Comparison of ENCODE assay signal across 20 cellular contexts in the genomic region with DNA sequence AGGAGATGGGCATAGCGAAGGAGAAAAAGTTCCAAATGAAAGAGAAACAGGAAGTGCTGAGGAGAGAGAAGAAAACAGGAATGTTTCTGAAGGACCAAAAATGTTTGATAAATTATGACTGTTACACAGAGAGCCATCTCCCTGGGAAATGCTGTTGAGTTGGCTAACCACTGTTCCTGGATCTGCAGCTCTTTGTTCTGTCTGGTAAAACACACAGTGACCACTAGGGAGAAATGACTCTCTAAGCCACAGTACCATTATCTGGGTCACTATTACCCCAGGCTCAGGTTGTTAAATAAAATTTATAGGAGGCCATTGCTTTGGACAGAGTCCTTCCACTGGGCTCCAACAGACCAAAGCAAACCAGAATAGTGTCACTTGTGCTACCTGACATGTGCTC.
DNase-seq lines count a peak whose midpoint lies in the region; ATAC-seq, FAIRE-seq and TF ChIP-seq lines count a peak whose summit lies in the region.
"Had no signal": no experiment of that assay in that cellular context is flagged by ENCODE, and none has a peak within 500 bp of the region (broad histone marks: within the 10 kb centered on the region; RNA-seq: fewer than 3 reads in every experiment).

No MANE protein-coding gene starts in this region.

- peak; percentile 22 to 37; a peak in 3 of 4 replicates for TF ChIP-seq CTCF in GM23338 (conservative IDR thresholded peaks at IDR 0.05; ENCODE audit: low read depth in 2 of 2)
- TF ChIP-seq CTCF in astrocyte (IDR thresholded peaks at IDR 0.05; ENCODE audit: insufficient read depth, low read depth, low read length), result no peak
- TF ChIP-seq CTCF in dorsolateral prefrontal cortex (IDR thresholded peaks at IDR 0.05 in 54 of 56, conservative IDR thresholded peaks at IDR 0.05 in 2 of 56; ENCODE audit: low read depth in 1 of 56, partially characterized antibody in 56 of 56), result peak in 3 of 56 donors; percentile 6 to 18 (median 9)

- peaks cover 29% of the 10 kb centered on the region for H3K4me1 Mint-ChIP-seq in GM23338
- peaks cover 3% of the 10 kb centered on the region for H3K4me1 Mint-ChIP-seq in astrocyte (ENCODE audit: low read depth, unreplicated experiment)
- peaks cover 4 to 13% (median 9%) of the 10 kb centered on the region in 4 donors for H3K4me1 Mint-ChIP-seq in naive thymus-derived CD8-positive, alpha-beta T cell
- H3K4me1 Mint-ChIP-seq: B cell had no signal

- intact Hi-C loops in dorsolateral prefrontal cortex (cut with DNase I), result no loop called here

- H3K27me3 Mint-ChIP-seq in GM23338 (ENCODE audit: insufficient read depth, low read depth, poor library complexity) (peaks cover 2% of the 10 kb centered on the region), astrocyte (ENCODE audit: low read depth, unreplicated experiment) (no peaks in the 10 kb centered on the region)
- H3K27me3 Mint-ChIP-seq in naive thymus-derived CD8-positive, alpha-beta T cell, result peaks cover 0 to 2% (median 0%) of the 10 kb centered on the region in 5 donors
- H3K27me3 Mint-ChIP-seq: activated CD4-positive, alpha-beta T cell treated with anti-CD3 and anti-CD28 coated beads, Interleukin-2, amount 10 ng/mL, durations not matched to agents 7 days and 5 days had no signal

- H3K79me2 ChIP-seq in GM23338 (replicated peaks; ENCODE audit: insufficient read depth), result no peaks in the 10 kb centered on the region
- no peaks in the 10 kb centered on the region for H3K79me2 ChIP-seq in astrocyte (ENCODE audit: insufficient read depth, low read length)

- H3K36me3 ChIP-seq in GM23338 (ENCODE audit: insufficient read depth) (no peaks in the 10 kb centered on the region), astrocyte (ENCODE audit: insufficient read depth, low read length) (no peaks in the 10 kb centered on the region)
- H3K36me3 ChIP-seq: transverse colon had no signal

- peak; percentile 74 for ATAC-seq in GM23338
- no peak for ATAC-seq in naive thymus-derived CD8-positive, alpha-beta T cell

- H3K4me3 Mint-ChIP-seq in GM23338 (no peak overlapping the region), astrocyte (ENCODE audit: unreplicated experiment) (no peak overlapping the region)
- no peak overlapping the region for H3K4me3 Mint-ChIP-seq in naive thymus-derived CD8-positive, alpha-beta T cell
- H3K4me3 Mint-ChIP-seq: activated CD4-positive, alpha-beta T cell treated with anti-CD3 and anti-CD28 coated beads, Interleukin-2, amount 10 ng/mL, durations not matched to agents 7 days and 5 days; B cell had no signal

- H3K27ac Mint-ChIP-seq in GM23338 (no peak overlapping the region), astrocyte (ENCODE audit: unreplicated experiment) (no peak overlapping the region)
- no peak overlapping the region for H3K27ac Mint-ChIP-seq in naive thymus-derived CD8-positive, alpha-beta T cell
- H3K27ac Mint-ChIP-seq: B cell had no signal

- H3K4me2 ChIP-seq in GM23338, result no peak overlapping the region
- no peak overlapping the region for H3K4me2 ChIP-seq in astrocyte (ENCODE audit: low read length)

- H4K20me1 ChIP-seq in GM23338 (replicated peaks; ENCODE audit: insufficient read depth) (no peaks in the 10 kb centered on the region), astrocyte (ENCODE audit: insufficient read depth, low read length) (no peaks in the 10 kb centered on the region)

- H2AFZ ChIP-seq in GM23338 (no peak overlapping the region), astrocyte (ENCODE audit: low read depth, low read length) (no peak overlapping the region)

- H3K4me3 ChIP-seq in GM23338, result no peak overlapping the region
- H3K4me3 ChIP-seq in astrocyte (ENCODE audit: insufficient read depth, low read depth, low read length), result no peak overlapping the region
- H3K4me3 ChIP-seq in dorsolateral prefrontal cortex, result no peak overlapping the region
- H3K4me3 ChIP-seq: transverse colon had no signal

- no peak overlapping the region for H3K9ac ChIP-seq in astrocyte (ENCODE audit: low read length)

- DNase-seq in AG08395 (ENCODE audit: low spot score) (peak; percentile 12), GM23338 (ENCODE audit: low spot score) (peak; percentile 52), astrocyte (ENCODE audit: low read depth) (peak; percentile 23), iris pigment epithelial cell (ENCODE audit: low read depth) (peak; percentile 28), dorsolateral prefrontal cortex (no peak), LoVo (ENCODE audit: low spot score) (no peak), T1000 (lab: John Stamatoyannopoulos, UW) (no peak)
- no peak for DNase-seq in naive thymus-derived CD8-positive, alpha-beta T cell
- DNase-seq: activated CD4-positive, alpha-beta T cell treated with anti-CD3 and anti-CD28 coated beads, Interleukin-2, amount 10 ng/mL, durations not matched to agents 7 days and 5 days; activated T-cell treated with anti-CD3 and anti-CD28 coated beads, Interleukin-2, amount 50 U/mL, for 48 hours; foreskin melanocyte; NCI-H1694 treated with DMSO at 0.1 percent for 48 hours; NCI-H524 treated with DMSO at 0.1 percent for 48 hours; stimulated activated CD4-positive, alpha-beta T cell treated with anti-CD3 and anti-CD28 coated beads, Interleukin-1b, Interleukin-23, amount 100 ng/mL, for 48 hours; stimulated activated CD8-positive, alpha-beta memory T cell treated with anti-CD3 and anti-CD28 coated beads, Interleukin-4, amount 100 ng/mL, for 48 hours; T-helper 9 cell; transverse colon had no signal

- H3K36me3 Mint-ChIP-seq in GM23338 (ENCODE audit: low read depth) (no peaks in the 10 kb centered on the region), astrocyte (ENCODE audit: low read depth, unreplicated experiment) (no peaks in the 10 kb centered on the region)
- no peaks in the 10 kb centered on the region for H3K36me3 Mint-ChIP-seq in naive thymus-derived CD8-positive, alpha-beta T cell

- no peaks in the 10 kb centered on the region for H3K9me3 ChIP-seq in astrocyte (ENCODE audit: insufficient read depth, low read depth, low read length)
- H3K9me3 ChIP-seq: transverse colon had no signal

- H3K9me2 ChIP-seq in GM23338 (ENCODE audit: insufficient read depth), result no peaks in the 10 kb centered on the region

- no peaks in the 10 kb centered on the region for H3K27me3 ChIP-seq in GM23338 (ENCODE audit: insufficient read depth)
- no peaks in the 10 kb centered on the region for H3K27me3 ChIP-seq in astrocyte (ENCODE audit: insufficient read depth, low read length)
- no peaks in the 10 kb centered on the region for H3K27me3 ChIP-seq in dorsolateral prefrontal cortex
- H3K27me3 ChIP-seq: transverse colon had no signal

- H3K9me3 Mint-ChIP-seq in GM23338 (no peaks in the 10 kb centered on the region), astrocyte (ENCODE audit: unreplicated experiment) (peaks cover 4% of the 10 kb centered on the region)
- no peaks in the 10 kb centered on the region for H3K9me3 Mint-ChIP-seq in naive thymus-derived CD8-positive, alpha-beta T cell

- POLR2A ChIA-PET in naive thymus-derived CD8-positive, alpha-beta T cell (lab: Charles Lee), result no interaction called here

- no peak overlapping the region for H3K27ac ChIP-seq in GM23338 (ENCODE audit: low read depth)
- no peak overlapping the region for H3K27ac ChIP-seq in astrocyte (ENCODE audit: low read depth, low read length)
- no peak overlapping the region for H3K27ac ChIP-seq in dorsolateral prefrontal cortex
- H3K27ac ChIP-seq: transverse colon had no signal

- H3K4me1 ChIP-seq in GM23338 (ENCODE audit: insufficient read depth), result peaks cover 12% of the 10 kb centered on the region; the same call in 1 of the 2 replicates
- H3K4me1 ChIP-seq in astrocyte (ENCODE audit: insufficient read depth, low read length), result peaks cover 12% of the 10 kb centered on the region

- FAIRE-seq in astrocyte (lab: Jason Lieb, UNC), result peak; percentile 73
- FAIRE-seq: H54, keratinocyte had no signal

- no peaks in the 10 kb centered on the region for H3F3A ChIP-seq in GM23338 (replicated peaks; ENCODE audit: low read depth)

TF ChIP-seq in GM23338, 12 proteins besides CTCF, POLR2A, EP300 and RAD21:
- TF ChIP-seq JUNB (IDR thresholded peaks at IDR 0.05; ENCODE audit: unreplicated experiment), result no peak

Comparison
In these comparisons a context has a peak if more than half of its experiments do, and no peak if none do; other contexts are left out.
1. DNase-seq: peak in AG08395 (single experiment), GM23338 (single experiment), astrocyte (single experiment) and iris pigment epithelial cell (single experiment); none in dorsolateral prefrontal cortex (0 of 10), naive thymus-derived CD8-positive, alpha-beta T cell (0 of 10), LoVo (single experiment) and T1000 (single experiment).